ENCODE assay signal across 15 cellular contexts in the genomic region with DNA sequence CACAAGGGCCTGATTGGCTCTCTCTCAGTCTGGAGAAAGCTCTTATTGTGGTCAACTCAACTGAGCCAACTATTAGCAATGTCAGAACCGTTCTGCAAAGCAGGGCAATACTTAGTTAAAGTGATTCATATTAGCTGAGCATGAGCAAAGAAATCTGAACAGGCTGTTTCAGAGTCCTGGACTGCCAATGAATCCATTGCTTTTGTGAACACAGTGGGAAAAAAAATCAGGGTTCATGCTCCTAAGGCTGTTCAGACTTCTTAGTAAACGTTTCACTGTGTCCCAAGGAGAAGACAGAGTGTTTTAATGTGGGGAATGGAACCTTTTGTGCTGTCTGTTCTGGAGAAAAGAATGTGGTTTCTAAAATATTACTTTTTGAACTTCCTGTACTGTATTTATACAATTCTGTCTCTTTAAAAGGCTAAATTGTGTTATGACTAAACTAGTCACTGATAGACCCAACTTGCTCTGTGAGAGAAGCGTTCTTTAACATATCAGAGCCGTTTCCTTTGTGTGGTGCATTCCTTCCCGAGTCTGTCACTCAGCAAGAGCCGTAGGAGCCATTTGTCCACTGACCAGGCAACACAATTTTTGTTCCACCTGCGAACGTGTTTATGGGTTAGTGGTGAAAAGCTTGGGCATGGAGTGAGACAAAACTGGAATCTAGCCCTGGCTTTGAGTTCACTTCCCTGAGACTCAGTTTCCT.
A peak's percentile ranks its signal among the peaks of the same experiment; 100 is the strongest.
DNase-seq lines count a peak whose midpoint lies in the region; ATAC-seq and TF ChIP-seq lines count a peak whose summit lies in the region.
"Had no signal": no experiment of that assay in that cellular context is flagged by ENCODE, and none has a peak within 500 bp of the region (broad histone marks: within the 10 kb centered on the region; RNA-seq: fewer than 3 reads in every experiment).

No MANE protein-coding gene starts in this region.

- H3K4me1 ChIP-seq in heart left ventricle, result peaks cover 0 to 4% (median 0%) of the 10 kb centered on the region in 12 donors
- H3K4me1 ChIP-seq in uterus, result no peaks in the 10 kb centered on the region

- no peaks in the 10 kb centered on the region for H3K36me3 Mint-ChIP-seq in osteocyte (ENCODE audit: unreplicated experiment)
- H3K36me3 Mint-ChIP-seq: naive B cell had no signal

- WGBS in heart left ventricle, 4 donors, result 16 to 24% (median 23%) methylated on average over 8 of the region's 8 CpGs

- ATAC-seq in heart left ventricle (peak; percentile 55 to 73 (median 62)), sciatic nerve (peak; percentile 79)

- in situ Hi-C loops in G401 (cut with HindIII; ENCODE audit: low sequenced_read_pairs), result no loop called here

- DNase-seq in G401 (ENCODE audit: low spot score) (peak; percentile 2), astrocyte of the hippocampus (ENCODE audit: low read depth, low spot score) (peak; percentile 73), heart left ventricle (no peak), sciatic nerve (ENCODE audit: low spot score) (no peak), DMS79 treated with DMSO at 0.1 percent for 48 hours (lab: John Stamatoyannopoulos, UW) (no peak), uterus (no peak), osteocyte (ENCODE audit: extremely low spot score, unreplicated experiment) (no peak)
- no peak for DNase-seq in stimulated activated CD4-positive, alpha-beta T cell treated with anti-CD3 and anti-CD28 coated beads, Interleukin-15, amount 100 ng/mL, for 24 hours
- DNase-seq: activated CD4-positive, alpha-beta T cell treated with anti-CD3 and anti-CD28 coated beads for 1 hour; activated gamma-delta T cell; dermis blood vessel endothelial cell; naive B cell; NCI-H526 treated with DMSO at 0.1 percent for 48 hours had no signal

- no peaks in the 10 kb centered on the region for H3K4me1 Mint-ChIP-seq in osteocyte (ENCODE audit: unreplicated experiment)
- H3K4me1 Mint-ChIP-seq: naive B cell had no signal

- TF ChIP-seq POLR2A in heart left ventricle (IDR thresholded peaks at IDR 0.05) (no peak), uterus (IDR thresholded peaks at IDR 0.05) (no peak)

- H3K4me3 ChIP-seq in heart left ventricle (peak overlapping the region in 3 of 12 donors; percentile 1 to 22 (median 7)), uterus (no peak overlapping the region)
- H3K4me3 ChIP-seq: BLaER1 treated with 17β-estradiol and CSF1 and Interleukin-3, amounts not matched to agents 10 nM and 100 nM had no signal

- no peaks in the 10 kb centered on the region for H3K9me3 Mint-ChIP-seq in osteocyte (ENCODE audit: unreplicated experiment)
- H3K9me3 Mint-ChIP-seq: stimulated activated naive CD8-positive, alpha-beta T cell treated with anti-CD3 and anti-CD28 coated beads, Interleukin-15, Interleukin-2, amounts not matched to agents 100 ng/mL and 50 ng/mL, for 24 hours had no signal

- TF ChIP-seq CTCF in heart left ventricle (IDR thresholded peaks at IDR 0.05) (no peak), uterus (IDR thresholded peaks at IDR 0.05) (no peak), osteocyte (IDR thresholded peaks at IDR 0.05) (no peak)

- H3K9me3 ChIP-seq in heart left ventricle (no peaks in the 10 kb centered on the region), uterus (no peaks in the 10 kb centered on the region)
- H3K9me3 ChIP-seq: BLaER1 treated with 17β-estradiol and CSF1 and Interleukin-3, amounts not matched to agents 10 nM and 100 nM had no signal

- no peaks in the 10 kb centered on the region for H3K27me3 Mint-ChIP-seq in osteocyte (ENCODE audit: unreplicated experiment)
- H3K27me3 Mint-ChIP-seq: naive B cell; stimulated activated naive CD8-positive, alpha-beta T cell treated with anti-CD3 and anti-CD28 coated beads, Interleukin-15, Interleukin-2, amounts not matched to agents 100 ng/mL and 50 ng/mL, for 24 hours had no signal

- peak overlapping the region in 8 of 12 donors; percentile 3 to 74 (median 36) for H3K27ac ChIP-seq in heart left ventricle
- H3K27ac ChIP-seq in uterus, result peak overlapping the region in 1 of 2 donors; percentile 56
- H3K27ac ChIP-seq: BLaER1 treated with 17β-estradiol and CSF1 and Interleukin-3, amounts not matched to agents 10 nM and 100 nM had no signal

- H3K36me3 ChIP-seq in heart left ventricle (no peaks in the 10 kb centered on the region), uterus (no peaks in the 10 kb centered on the region)
- H3K36me3 ChIP-seq: BLaER1 treated with 17β-estradiol and CSF1 and Interleukin-3, amounts not matched to agents 10 nM and 100 nM had no signal

- H3K27me3 ChIP-seq in heart left ventricle, result no peaks in the 10 kb centered on the region
- no peaks in the 10 kb centered on the region for H3K27me3 ChIP-seq in uterus
- H3K27me3 ChIP-seq: BLaER1 treated with 17β-estradiol and CSF1 and Interleukin-3, amounts not matched to agents 10 nM and 100 nM had no signal

- intact Hi-C loops in heart left ventricle (cut with DNase I) (no loop called here), sciatic nerve (cut with DNase I) (no loop called here), uterus (cut with DNase I; ENCODE audit: low total_unique reads) (loop anchor here (10.0 kb wide), 1 partner anchor 1773 kb away; no protein-coding TSS in a partner anchor)

- H3K27ac Mint-ChIP-seq in osteocyte (ENCODE audit: unreplicated experiment), result no peak overlapping the region
- H3K27ac Mint-ChIP-seq: naive B cell; stimulated activated naive CD8-positive, alpha-beta T cell treated with anti-CD3 and anti-CD28 coated beads, Interleukin-15, Interleukin-2, amounts not matched to agents 100 ng/mL and 50 ng/mL, for 24 hours had no signal

- no peak overlapping the region for H3K4me3 Mint-ChIP-seq in osteocyte (ENCODE audit: unreplicated experiment)
- H3K4me3 Mint-ChIP-seq: naive B cell; stimulated activated naive CD8-positive, alpha-beta T cell treated with anti-CD3 and anti-CD28 coated beads, Interleukin-15, Interleukin-2, amounts not matched to agents 100 ng/mL and 50 ng/mL, for 24 hours had no signal

Comparison
In these comparisons a context has a peak if more than half of its experiments do, and no peak if none do; other contexts are left out.
1. DNase-seq: peak in G401 (single experiment) and astrocyte of the hippocampus (single experiment); none in heart left ventricle (0 of 5), sciatic nerve (single experiment), stimulated activated CD4-positive, alpha-beta T cell treated with anti-CD3 and anti-CD28 coated beads, Interleukin-15, amount 100 ng/mL, for 24 hours (single experiment), DMS79 treated with DMSO at 0.1 percent for 48 hours (single experiment), uterus (0 of 2) and osteocyte (single experiment).